Comparison of ENCODE assay signal across 1 cellular context in the genomic region with DNA sequence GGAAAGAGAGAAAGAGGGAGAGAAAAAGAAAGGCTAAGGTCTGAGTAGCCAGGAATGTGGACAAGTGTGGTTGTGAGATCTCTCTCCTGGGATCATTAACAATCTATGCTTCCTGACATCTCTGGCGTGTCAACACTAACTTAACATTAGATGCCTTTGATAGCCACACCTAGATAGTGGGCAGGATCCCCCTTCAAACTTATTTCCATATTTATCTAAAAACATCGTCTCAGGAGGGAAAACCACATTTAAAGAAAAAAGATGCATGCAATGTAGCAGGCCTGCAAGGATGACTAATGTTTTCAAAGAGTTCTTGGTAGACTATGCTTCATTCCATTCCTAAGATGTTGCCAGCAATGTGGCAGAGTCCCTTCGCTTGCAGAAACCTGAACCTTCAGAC.
TF ChIP-seq lines count a peak whose summit lies in the region.

No MANE protein-coding gene starts in this region.

TF ChIP-seq in IMR-90, 13 proteins besides CTCF, POLR2A, EP300 and RAD21 (continued from another document):
- TF ChIP-seq, protein P1, sequence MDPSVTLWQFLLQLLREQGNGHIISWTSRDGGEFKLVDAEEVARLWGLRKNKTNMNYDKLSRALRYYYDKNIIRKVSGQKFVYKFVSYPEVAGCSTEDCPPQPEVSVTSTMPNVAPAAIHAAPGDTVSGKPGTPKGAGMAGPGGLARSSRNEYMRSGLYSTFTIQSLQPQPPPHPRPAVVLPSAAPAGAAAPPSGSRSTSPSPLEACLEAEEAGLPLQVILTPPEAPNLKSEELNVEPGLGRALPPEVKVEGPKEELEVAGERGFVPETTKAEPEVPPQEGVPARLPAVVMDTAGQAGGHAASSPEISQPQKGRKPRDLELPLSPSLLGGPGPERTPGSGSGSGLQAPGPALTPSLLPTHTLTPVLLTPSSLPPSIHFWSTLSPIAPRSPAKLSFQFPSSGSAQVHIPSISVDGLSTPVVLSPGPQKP (IDR thresholded peaks at IDR 0.05; ENCODE audit: borderline replicate concordance, low read depth, low read length): no peak
- TF ChIP-seq MXI1 (IDR thresholded peaks at IDR 0.05; ENCODE audit: borderline replicate concordance, low read depth, low read length) (no peak), RFX5 (IDR thresholded peaks at IDR 0.05; ENCODE audit: low read depth, low read length) (no peak)
